Comparison of ENCODE assay signal across 20 cellular contexts in genomic region chr11:64590763-64591221, GRCh38. TPM values are rescaled to one million over a fixed set of nuclear protein-coding genes. Genes with fewer than 3 reads are reported as not detected.
DNase-seq lines count a peak whose midpoint lies in the region; ATAC-seq, FAIRE-seq and TF ChIP-seq lines count a peak whose summit lies in the region.
"Had no signal": no experiment of that assay in that cellular context is flagged by ENCODE, and none has a peak within 500 bp of the region (broad histone marks: within the 10 kb centered on the region; RNA-seq: fewer than 3 reads in every experiment).

Gene SLC22A12, plus strand, starts transcription at chr11:64591220. Its CDS starts 337 bp downstream, at chr11:64591557.

- no peak within 1 kb of the TSS for H3K27ac ChIP-seq in right atrium auricular region
- H3K27ac ChIP-seq in kidney (ENCODE audit: low read depth in 2 of 2, low read length in 2 of 2): peak within 1 kb of the TSS; percentile 72 to 78
- H3K27ac ChIP-seq in spleen: no peak within 1 kb of the TSS
- H3K27ac ChIP-seq: KMS-11, PC-9 had no signal

- H3K4me1 ChIP-seq in right atrium auricular region: no peaks in the 10 kb centered on the region
- peaks cover 6 to 7% of the 10 kb centered on the region in 2 donors for H3K4me1 ChIP-seq in kidney (ENCODE audit: control insufficient read depth in 1 of 2, insufficient read depth in 1 of 2, low read depth in 1 of 2, low read length in 2 of 2)
- H3K4me1 ChIP-seq in mucosa of descending colon (ENCODE audit: low read depth): no peaks in the 10 kb centered on the region
- H3K4me1 ChIP-seq in spleen: no peaks in the 10 kb centered on the region

- 69 to 85% (median 74%) methylated on average over 13 to 14 of the region's 14 CpGs for WGBS in spleen, 5 donors

- FAIRE-seq in kidney (lab: Jason Lieb, UNC): no peak
- FAIRE-seq: GM12892 had no signal

- no peaks in the 10 kb centered on the region for H3K36me3 ChIP-seq in right atrium auricular region
- H3K36me3 ChIP-seq in kidney (ENCODE audit: control insufficient read depth in 1 of 2, insufficient read depth in 2 of 2, low read length in 2 of 2): no peaks in the 10 kb centered on the region
- H3K36me3 ChIP-seq in mucosa of descending colon (ENCODE audit: low read depth): no peaks in the 10 kb centered on the region
- no peaks in the 10 kb centered on the region for H3K36me3 ChIP-seq in spleen

- H3K9ac ChIP-seq in kidney (ENCODE audit: low read length in 2 of 2): peak within 1 kb of the TSS in 1 of 2 donors; percentile 67
- H3K9ac ChIP-seq: KMS-11 had no signal

- H3K4me3 ChIP-seq in right atrium auricular region (no peak within 1 kb of the TSS), kidney (ENCODE audit: low read length in 2 of 2) (peak within 1 kb of the TSS; percentile 64 to 67), mucosa of descending colon (no peak within 1 kb of the TSS), spleen (no peak within 1 kb of the TSS)
- H3K4me3 ChIP-seq: GM23338, PC-9 had no signal

- H3K27me3 ChIP-seq in right atrium auricular region (no peaks in the 10 kb centered on the region), spleen (replicated peaks in 1 of 7) (peaks cover 0 to 4% (median 0%) of the 10 kb centered on the region in 7 donors)

- no peak for ATAC-seq in Right ventricle myocardium superior (ENCODE audit: poor library complexity)
- ATAC-seq in mucosa of descending colon: peak; percentile 26
- no peak for ATAC-seq in GM18858 (IDR thresholded peaks at IDR 0.05; ENCODE audit: unreplicated experiment)
- ATAC-seq in HG03354 (IDR thresholded peaks at IDR 0.05; ENCODE audit: poor library complexity, severe bottlenecking, unreplicated experiment): no peak
- ATAC-seq: GM23338 had no signal

- intact Hi-C loops in Right ventricle myocardium superior (cut with DNase I) (no loop called here), kidney (cut with DNase I) (no loop called here), mucosa of descending colon (cut with DNase I, micrococcal nuclease) (no loop called here), spleen (cut with DNase I; ENCODE audit: low total_unique reads) (no loop called here)

- no peak for TF ChIP-seq POLR2A in spleen (IDR thresholded peaks at IDR 0.05)

- DNase-seq in Right ventricle myocardium superior: peak; percentile 18
- no peak for DNase-seq in right atrium auricular region (ENCODE audit: low spot score)
- peak; percentile 57 for DNase-seq in kidney
- peak in 2 of 3 donors; percentile 15 to 19 for DNase-seq in mucosa of descending colon
- peak; percentile 39 for DNase-seq in spleen
- DNase-seq in COLO668 (lab: John Stamatoyannopoulos, UW; ENCODE audit: unreplicated experiment): no peak
- DNase-seq: C1 segment of cervical spinal cord, DMS 273 treated with DMSO at 0.1 percent for 48 hours, NCI-H1436 treated with DMSO at 0.1 percent for 48 hours, NCI-H2029 treated with DMSO at 0.1 percent for 48 hours, NCI-H510A, NCI-H774, PC-9 had no signal

- H3K9me3 ChIP-seq in right atrium auricular region (peaks cover 0 to 23% of the 10 kb centered on the region in 2 donors), kidney (ENCODE audit: control insufficient read depth in 1 of 2, low read length in 2 of 2) (peaks cover 0 to 8% of the 10 kb centered on the region in 2 donors), mucosa of descending colon (peaks cover 12% of the 10 kb centered on the region), spleen (peaks cover 0 to 26% (median 14%) of the 10 kb centered on the region in 8 donors)

- TF ChIP-seq CTCF in right atrium auricular region (IDR thresholded peaks at IDR 0.05) (no peak), kidney (IDR thresholded peaks at IDR 0.05; ENCODE audit: borderline replicate concordance, extremely low read depth, insufficient read depth) (no peak), mucosa of descending colon (IDR thresholded peaks at IDR 0.05) (no peak), spleen (IDR thresholded peaks at IDR 0.05 in 8 of 11, conservative IDR thresholded peaks at IDR 0.05 in 3 of 11) (no peak)

RNA-seq across cellular contexts. Expression of gene SLC22A12, which starts in this region (rescaled TPM):
- total RNA-seq in Right ventricle myocardium superior (not detected), right atrium auricular region (not detected), kidney (5.3 TPM), mucosa of descending colon (not detected), spleen (not detected)
- polyA plus RNA-seq in kidney (ENCODE audit: insufficient read depth, low read depth, low replicate concordance) (85.9 TPM), spleen (not detected)
- total RNA-seq: A673, GM23338, M059J, PC-9 had no signal
- polyA plus RNA-seq: GM23338 had no signal

Comparison
In these comparisons a context has a peak if more than half of its experiments do, and no peak if none do; other contexts are left out.
1. RNA of gene SLC22A12 (polyA plus RNA-seq): 85.9 TPM in kidney (single experiment); not detected in spleen; every median in the first group is over 10 times any median in the second.
2. Peak in DNase-seq in Right ventricle myocardium superior; RNA of the gene not detected or under 1 TPM.
3. Peak in DNase-seq and ATAC-seq in mucosa of descending colon; RNA of the gene not detected or under 1 TPM.
4. Peak in DNase-seq in spleen; RNA of the gene not detected or under 1 TPM.
5. H3K27ac ChIP-seq: peak in kidney (2 of 2); none in right atrium auricular region (0 of 2) and spleen (0 of 8).
6. H3K4me3 ChIP-seq: peak in kidney (2 of 2); none in right atrium auricular region (0 of 2), mucosa of descending colon (single experiment) and spleen (0 of 8).